15 cellular contexts compared by ENCODE assay signal in genomic region chr19:32388393-32388724, GRCh38. TPM values are rescaled to one million over a fixed set of nuclear protein-coding genes. Genes with fewer than 3 reads are reported as not detected.
DNase-seq lines count a peak whose midpoint lies in the region; ATAC-seq and TF ChIP-seq lines count a peak whose summit lies in the region.
"Had no signal": no experiment of that assay in that cellular context is flagged by ENCODE, and none has a peak within 500 bp of the region (broad histone marks: within the 10 kb centered on the region; RNA-seq: fewer than 3 reads in every experiment).

No MANE protein-coding gene starts in this region.

- no peak overlapping the region for H3K4me3 ChIP-seq in GM23248
- no peak overlapping the region for H3K4me3 ChIP-seq in esophagus muscularis mucosa
- H3K4me3 ChIP-seq in smooth muscle cell: no peak overlapping the region

- no peak overlapping the region for H3K9ac ChIP-seq in GM23248
- H3K9ac ChIP-seq in smooth muscle cell (ENCODE audit: low read depth): no peak overlapping the region

- H3K27ac Mint-ChIP-seq in nephron: peak overlapping the region in 2 of 3 experiments; percentile 28 to 40

- no peaks in the 10 kb centered on the region for H3K79me2 ChIP-seq in GM23248 (ENCODE audit: insufficient read depth)
- H3K79me2 ChIP-seq in smooth muscle cell (ENCODE audit: low read depth): no peaks in the 10 kb centered on the region

- H3K4me2 ChIP-seq in GM23248 (ENCODE audit: unreplicated experiment) (peak overlapping the region; percentile 14), smooth muscle cell (no peak overlapping the region)

- TF ChIP-seq CTCF in esophagus muscularis mucosa (IDR thresholded peaks at IDR 0.05): no peak
- TF ChIP-seq CTCF in nephron (IDR thresholded peaks at IDR 0.05; ENCODE audit: unreplicated experiment in 3 of 3): no peak
- no peak for TF ChIP-seq CTCF in smooth muscle cell (IDR thresholded peaks at IDR 0.05; ENCODE audit: borderline replicate concordance, insufficient read depth, poor library complexity, severe bottlenecking)

- peak overlapping the region; percentile 18 for H3K27ac ChIP-seq in GM23248
- no peak overlapping the region for H3K27ac ChIP-seq in esophagus muscularis mucosa (replicated peaks in 1 of 4)
- H3K27ac ChIP-seq in smooth muscle cell (ENCODE audit: low read depth): no peak overlapping the region

- ATAC-seq in GM19351 (IDR thresholded peaks at IDR 0.05; ENCODE audit: unreplicated experiment) (no peak), HG03469 (IDR thresholded peaks at IDR 0.05; ENCODE audit: unreplicated experiment) (no peak)
- ATAC-seq in activated CD4-positive, CD25-positive, alpha-beta regulatory T cell treated with anti-CD3 and anti-CD28 coated beads, Interleukin-2, amount 50 U/mL, for 24 hours: no peak

- H3F3A ChIP-seq in GM23248 (ENCODE audit: insufficient read depth): peaks cover 27% of the 10 kb centered on the region
- H3F3A ChIP-seq in smooth muscle cell (ENCODE audit: low read depth): no peaks in the 10 kb centered on the region

- no peak for TF ChIP-seq POLR2A in esophagus muscularis mucosa (IDR thresholded peaks at IDR 0.05; ENCODE audit: low read depth)

- no peaks in the 10 kb centered on the region for H3K27me3 Mint-ChIP-seq in nephron (ENCODE audit: low read depth)
- H3K27me3 Mint-ChIP-seq: CD8-positive, alpha-beta memory T cell had no signal

- DNase-seq in GM23248 (no peak), NCI-H1694 (lab: John Stamatoyannopoulos, UW) (peak; percentile 40), esophagus muscularis mucosa (ENCODE audit: extremely low spot score) (peak; percentile 62), smooth muscle cell (lab: John Stamatoyannopoulos, UW; ENCODE audit: unreplicated experiment) (no peak)
- DNase-seq: C1 segment of cervical spinal cord; CD8-positive, alpha-beta memory T cell; DMS79; NCI-H187 treated with DMSO at 0.1 percent for 48 hours; NCI-H226; NCI-H526 treated with DMSO at 0.1 percent for 48 hours; Right ventricle myocardium superior had no signal

- TF ChIP-seq EP300 in esophagus muscularis mucosa (IDR thresholded peaks at IDR 0.05): no peak

- in situ Hi-C loops in GM23248 (cut with MboI): no loop called here

- no peaks in the 10 kb centered on the region for H4K20me1 ChIP-seq in GM23248 (ENCODE audit: insufficient read depth)
- H4K20me1 ChIP-seq in smooth muscle cell (ENCODE audit: low read depth): no peaks in the 10 kb centered on the region

- intact Hi-C loops in esophagus muscularis mucosa (cut with DNase I): no loop called here

- H3K4me1 ChIP-seq in GM23248 (ENCODE audit: insufficient read depth): peaks cover 13% of the 10 kb centered on the region
- no peaks in the 10 kb centered on the region for H3K4me1 ChIP-seq in esophagus muscularis mucosa
- H3K4me1 ChIP-seq in smooth muscle cell (ENCODE audit: low read depth): no peaks in the 10 kb centered on the region

- H3K9me3 Mint-ChIP-seq in nephron: no peaks in the 10 kb centered on the region
- H3K9me3 Mint-ChIP-seq: CD8-positive, alpha-beta memory T cell had no signal

- H3K9me3 ChIP-seq in GM23248 (ENCODE audit: low read depth): no peaks in the 10 kb centered on the region
- H3K9me3 ChIP-seq in esophagus muscularis mucosa: no peaks in the 10 kb centered on the region
- H3K9me3 ChIP-seq in smooth muscle cell (replicated peaks; ENCODE audit: low read depth): no peaks in the 10 kb centered on the region

- H2AFZ ChIP-seq in GM23248: no peak overlapping the region
- H2AFZ ChIP-seq in smooth muscle cell (ENCODE audit: low read depth): no peak overlapping the region

- WGBS in GM23248 (ENCODE audit: low coverage in 1 of 2, low lambda C conversion rate in 2 of 2, missing lambda C conversion rate in 2 of 2), 2 experiments: 62 to 71% methylated on average over 3 of the region's 3 CpGs
- 94% methylated on average over 3 of the region's 3 CpGs for WGBS in esophagus muscularis mucosa
- WGBS in smooth muscle cell (ENCODE audit: low lambda C conversion rate): 97% methylated on average over 3 of the region's 3 CpGs

- no peak overlapping the region for H3K4me3 Mint-ChIP-seq in nephron
- H3K4me3 Mint-ChIP-seq: CD8-positive, alpha-beta memory T cell had no signal

- peaks cover 9% of the 10 kb centered on the region for H3K36me3 Mint-ChIP-seq in nephron (ENCODE audit: low read depth)

- peaks cover 15% of the 10 kb centered on the region for H3K36me3 ChIP-seq in GM23248 (ENCODE audit: low read depth)
- H3K36me3 ChIP-seq in esophagus muscularis mucosa: peaks cover 0 to 29% (median 11%) of the 10 kb centered on the region in 4 donors
- H3K36me3 ChIP-seq in smooth muscle cell (ENCODE audit: low read depth): no peaks in the 10 kb centered on the region

- H3K27me3 ChIP-seq in GM23248 (replicated peaks; ENCODE audit: insufficient read depth) (no peaks in the 10 kb centered on the region), esophagus muscularis mucosa (no peaks in the 10 kb centered on the region), smooth muscle cell (ENCODE audit: low read depth) (no peaks in the 10 kb centered on the region)

- no peaks in the 10 kb centered on the region for H3K9me2 ChIP-seq in GM23248 (ENCODE audit: insufficient read depth)

- peaks cover 5% of the 10 kb centered on the region for H3K4me1 Mint-ChIP-seq in nephron
- H3K4me1 Mint-ChIP-seq: CD8-positive, alpha-beta memory T cell had no signal

RNA-seq across cellular contexts. Expression of gene DPY19L3, which starts 17.2 kb away (rescaled TPM):
- total RNA-seq in GM23248 (2014; rRNA removed; shearing (Covaris generic)): 15.3 and 20.0 TPM in 2 replicates
- polyA plus RNA-seq in GM23248 (2016; fragmentation: Nextera tagmentation; extraction: Ambion mirVana) (7.5 and 7.6 TPM in 2 replicates), smooth muscle cell (5.8 and 7.2 TPM in 2 replicates)
- total RNA-seq in esophagus muscularis mucosa (10 to 100 TPM; 13.6 to 16.4 (median 14.6) TPM), smooth muscle cell (26.4 and 50.0 TPM in 2 replicates)

RNA-seq across cellular contexts. Expression of gene ZNF507, which starts 42.9 kb away (rescaled TPM):
- 4.9 and 5.2 TPM in 2 replicates for total RNA-seq in GM23248 (2014; rRNA removed; shearing (Covaris generic))
- polyA plus RNA-seq in GM23248 (2016; fragmentation: Nextera tagmentation; extraction: Ambion mirVana) (4.3 and 4.9 TPM in 2 replicates), smooth muscle cell (2.8 and 4.4 TPM in 2 replicates)
- total RNA-seq in esophagus muscularis mucosa (10 to 100 TPM; 12.6 to 19.1 (median 17.9) TPM), smooth muscle cell (8.0 and 10.4 TPM in 2 replicates)

Comparison
In these comparisons a context has a peak if more than half of its experiments do, and no peak if none do; other contexts are left out.
1. DNase-seq: peak in NCI-H1694 (single experiment) and esophagus muscularis mucosa (single experiment); none in GM23248 (single experiment) and smooth muscle cell (single experiment).